ENCODE assay signal across 11 cellular contexts in the genomic region with DNA sequence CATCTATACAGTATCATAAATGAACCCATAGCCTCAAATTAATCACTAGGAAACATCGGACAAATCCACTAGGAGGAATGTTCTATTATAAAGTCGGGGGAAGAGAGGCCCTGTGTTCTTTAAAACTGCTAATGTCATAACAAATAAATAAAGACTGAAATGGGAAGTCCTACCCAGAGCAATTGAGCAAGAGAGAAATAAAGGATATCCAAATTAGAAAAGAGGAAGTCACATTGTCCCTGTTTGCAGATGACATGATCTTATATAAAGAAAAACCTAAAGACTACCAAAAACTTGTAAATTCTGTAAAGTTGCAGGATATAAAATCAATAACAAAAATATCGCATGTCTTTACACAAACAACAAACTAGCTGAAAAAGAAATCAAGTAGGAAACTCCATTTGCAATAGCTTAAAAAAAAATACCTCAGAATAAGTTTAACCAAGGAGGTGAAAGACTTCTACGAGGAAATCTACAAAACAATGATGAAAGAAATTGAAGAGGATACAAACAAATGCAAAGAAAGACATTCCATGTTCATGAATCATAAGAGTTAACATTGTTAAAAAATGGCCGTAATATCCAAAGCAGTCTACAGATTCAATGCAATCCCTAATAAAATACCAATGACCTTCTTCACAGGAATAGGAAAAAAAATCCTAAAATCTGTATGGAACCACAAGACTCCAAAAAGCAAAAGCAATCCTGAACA.
A peak's percentile ranks its signal among the peaks of the same experiment; 100 is the strongest.
DNase-seq lines count a peak whose midpoint lies in the region; FAIRE-seq lines count a peak whose summit lies in the region.
"Had no signal": no experiment of that assay in that cellular context is flagged by ENCODE, and none has a peak within 500 bp of the region (broad histone marks: within the 10 kb centered on the region; RNA-seq: fewer than 3 reads in every experiment).

No MANE protein-coding gene starts in this region.

- no peak for FAIRE-seq in GM19239 (lab: Jason Lieb, UNC)

- H3K4me3 Mint-ChIP-seq in dendritic cell treated with granulocyte-macrophage colony-stimulating factor and Interleukin-4, amounts not matched to agents 40 ng/mL and 50 ng/mL, for 4 days, result peak overlapping the region; percentile 41
- H3K4me3 Mint-ChIP-seq: activated naive CD8-positive, alpha-beta T cell treated with anti-CD3 and anti-CD28 coated beads, Interleukin-2, amount 10 ng/mL, durations not matched to agents 7 days and 5 days had no signal

- H3K9me3 Mint-ChIP-seq in dendritic cell treated with granulocyte-macrophage colony-stimulating factor and Interleukin-4, amounts not matched to agents 40 ng/mL and 50 ng/mL, for 4 days, result no peaks in the 10 kb centered on the region
- H3K9me3 Mint-ChIP-seq: activated naive CD8-positive, alpha-beta T cell treated with anti-CD3 and anti-CD28 coated beads, Interleukin-2, amount 10 ng/mL, durations not matched to agents 7 days and 5 days had no signal

- intact Hi-C loops in dendritic cell treated with granulocyte-macrophage colony-stimulating factor and Interleukin-4, amounts not matched to agents 40 ng/mL and 50 ng/mL, for 4 days (cut with micrococcal nuclease), result loop anchor here (2.0 to 10.0 kb wide), 2 partner anchors 27 to 295 kb away; a partner anchor contains a TSS

- peak overlapping the region; percentile 79 for H3K27ac Mint-ChIP-seq in dendritic cell treated with granulocyte-macrophage colony-stimulating factor and Interleukin-4, amounts not matched to agents 40 ng/mL and 50 ng/mL, for 4 days
- H3K27ac Mint-ChIP-seq: activated naive CD8-positive, alpha-beta T cell treated with anti-CD3 and anti-CD28 coated beads, Interleukin-2, amount 10 ng/mL, durations not matched to agents 7 days and 5 days had no signal

- H3K4me1 Mint-ChIP-seq in dendritic cell treated with granulocyte-macrophage colony-stimulating factor and Interleukin-4, amounts not matched to agents 40 ng/mL and 50 ng/mL, for 4 days (ENCODE audit: low read depth), result peaks cover 39% of the 10 kb centered on the region

- DNase-seq in GF-D8 (lab: John Stamatoyannopoulos, UW), result peak; percentile 84
- peak; percentile 57 to 92 for DNase-seq in NOMO-1 (lab: John Stamatoyannopoulos, UW; ENCODE audit: unreplicated experiment in 2 of 2)
- DNase-seq in pons (ENCODE audit: low spot score), result peak; percentile 78
- DNase-seq in hypothalamus (lab: John Stamatoyannopoulos, UW), result no peak
- no peak for DNase-seq in NCI-H510A treated with DMSO at 0.1 percent for 48 hours (lab: John Stamatoyannopoulos, UW)
- DNase-seq in GM19239 (ENCODE audit: insufficient read length, low spot score), result no peak
- DNase-seq in NCI-H2171 treated with DMSO at 0.1 percent for 48 hours (lab: John Stamatoyannopoulos, UW), result no peak
- DNase-seq: activated naive CD8-positive, alpha-beta T cell treated with anti-CD3 and anti-CD28 coated beads, Interleukin-2, amount 10 ng/mL, durations not matched to agents 7 days and 5 days; effector CD4-positive, alpha-beta T cell; stimulated activated naive CD8-positive, alpha-beta T cell treated with anti-CD3 and anti-CD28 coated beads, Interleukin-15, Interleukin-2, amounts not matched to agents 100 U/mL and 50 U/mL, for 24 hours had no signal

- H3K36me3 Mint-ChIP-seq in dendritic cell treated with granulocyte-macrophage colony-stimulating factor and Interleukin-4, amounts not matched to agents 40 ng/mL and 50 ng/mL, for 4 days (ENCODE audit: low read depth), result no peaks in the 10 kb centered on the region

- H3K27me3 Mint-ChIP-seq in dendritic cell treated with granulocyte-macrophage colony-stimulating factor and Interleukin-4, amounts not matched to agents 40 ng/mL and 50 ng/mL, for 4 days, result no peaks in the 10 kb centered on the region
- H3K27me3 Mint-ChIP-seq: activated naive CD8-positive, alpha-beta T cell treated with anti-CD3 and anti-CD28 coated beads, Interleukin-2, amount 10 ng/mL, durations not matched to agents 7 days and 5 days had no signal

Comparison
In these comparisons a context has a peak if more than half of its experiments do, and no peak if none do; other contexts are left out.
1. DNase-seq: peak in GF-D8 (single experiment), NOMO-1 (2 of 2) and pons (single experiment); none in hypothalamus (0 of 51), NCI-H510A treated with DMSO at 0.1 percent for 48 hours (single experiment), GM19239 (single experiment) and NCI-H2171 treated with DMSO at 0.1 percent for 48 hours (single experiment).